In the genomic region with DNA sequence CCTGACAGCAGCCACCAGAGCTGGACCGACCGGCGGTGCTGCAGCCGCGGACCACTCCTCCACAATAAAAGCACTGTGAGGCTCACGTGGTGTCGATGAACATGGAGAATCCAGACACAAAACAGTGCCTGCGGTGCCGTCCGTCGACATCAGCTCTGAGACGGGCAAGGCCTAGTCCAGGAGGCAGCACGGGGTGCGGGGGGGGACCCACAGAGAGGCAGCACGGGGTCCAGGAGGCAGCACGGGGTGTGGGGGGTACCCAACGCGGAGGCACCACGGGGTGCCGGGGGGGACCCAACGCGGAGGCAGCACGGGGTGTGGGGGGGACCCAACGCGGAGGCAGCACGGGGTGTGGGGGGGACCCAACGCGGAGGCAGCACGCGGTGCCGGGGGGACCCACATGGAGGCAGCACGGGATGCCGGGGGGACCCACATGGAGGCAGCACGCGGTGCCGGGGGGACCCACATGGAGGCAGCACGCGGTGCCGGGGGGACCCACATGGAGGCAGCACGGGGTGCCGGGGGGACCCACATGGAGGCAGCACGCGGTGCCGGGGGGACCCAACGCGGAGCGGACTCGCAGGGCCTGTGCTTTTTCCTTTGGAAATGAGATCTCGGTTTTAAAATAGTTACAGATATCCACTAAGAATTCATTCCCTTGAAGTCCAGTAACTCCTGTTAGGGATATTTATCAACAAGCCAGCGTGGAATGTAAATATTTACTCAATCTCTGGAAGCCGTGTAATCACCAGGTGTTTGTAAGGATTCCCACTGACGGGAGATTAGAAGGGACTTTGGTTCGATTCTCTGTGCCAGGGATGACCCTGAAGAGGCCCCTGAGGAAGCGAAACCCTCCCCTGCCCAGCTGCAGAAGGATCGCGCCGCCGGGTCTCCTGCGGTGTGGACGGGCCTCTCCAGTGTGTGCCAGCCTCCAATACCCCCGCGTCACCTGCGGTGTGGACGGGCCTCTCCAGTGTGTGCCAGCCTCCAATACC, we compare ENCODE assay signal across 1 cellular context.
A peak's percentile ranks its signal among the peaks of the same experiment; 100 is the strongest.
TF ChIP-seq lines count a peak whose summit lies in the region.

No MANE protein-coding gene starts in this region.

TF ChIP-seq in HepG2, 621 proteins besides CTCF, POLR2A, EP300 and RAD21 (continued from another document):
- TF ChIP-seq, protein P1, sequence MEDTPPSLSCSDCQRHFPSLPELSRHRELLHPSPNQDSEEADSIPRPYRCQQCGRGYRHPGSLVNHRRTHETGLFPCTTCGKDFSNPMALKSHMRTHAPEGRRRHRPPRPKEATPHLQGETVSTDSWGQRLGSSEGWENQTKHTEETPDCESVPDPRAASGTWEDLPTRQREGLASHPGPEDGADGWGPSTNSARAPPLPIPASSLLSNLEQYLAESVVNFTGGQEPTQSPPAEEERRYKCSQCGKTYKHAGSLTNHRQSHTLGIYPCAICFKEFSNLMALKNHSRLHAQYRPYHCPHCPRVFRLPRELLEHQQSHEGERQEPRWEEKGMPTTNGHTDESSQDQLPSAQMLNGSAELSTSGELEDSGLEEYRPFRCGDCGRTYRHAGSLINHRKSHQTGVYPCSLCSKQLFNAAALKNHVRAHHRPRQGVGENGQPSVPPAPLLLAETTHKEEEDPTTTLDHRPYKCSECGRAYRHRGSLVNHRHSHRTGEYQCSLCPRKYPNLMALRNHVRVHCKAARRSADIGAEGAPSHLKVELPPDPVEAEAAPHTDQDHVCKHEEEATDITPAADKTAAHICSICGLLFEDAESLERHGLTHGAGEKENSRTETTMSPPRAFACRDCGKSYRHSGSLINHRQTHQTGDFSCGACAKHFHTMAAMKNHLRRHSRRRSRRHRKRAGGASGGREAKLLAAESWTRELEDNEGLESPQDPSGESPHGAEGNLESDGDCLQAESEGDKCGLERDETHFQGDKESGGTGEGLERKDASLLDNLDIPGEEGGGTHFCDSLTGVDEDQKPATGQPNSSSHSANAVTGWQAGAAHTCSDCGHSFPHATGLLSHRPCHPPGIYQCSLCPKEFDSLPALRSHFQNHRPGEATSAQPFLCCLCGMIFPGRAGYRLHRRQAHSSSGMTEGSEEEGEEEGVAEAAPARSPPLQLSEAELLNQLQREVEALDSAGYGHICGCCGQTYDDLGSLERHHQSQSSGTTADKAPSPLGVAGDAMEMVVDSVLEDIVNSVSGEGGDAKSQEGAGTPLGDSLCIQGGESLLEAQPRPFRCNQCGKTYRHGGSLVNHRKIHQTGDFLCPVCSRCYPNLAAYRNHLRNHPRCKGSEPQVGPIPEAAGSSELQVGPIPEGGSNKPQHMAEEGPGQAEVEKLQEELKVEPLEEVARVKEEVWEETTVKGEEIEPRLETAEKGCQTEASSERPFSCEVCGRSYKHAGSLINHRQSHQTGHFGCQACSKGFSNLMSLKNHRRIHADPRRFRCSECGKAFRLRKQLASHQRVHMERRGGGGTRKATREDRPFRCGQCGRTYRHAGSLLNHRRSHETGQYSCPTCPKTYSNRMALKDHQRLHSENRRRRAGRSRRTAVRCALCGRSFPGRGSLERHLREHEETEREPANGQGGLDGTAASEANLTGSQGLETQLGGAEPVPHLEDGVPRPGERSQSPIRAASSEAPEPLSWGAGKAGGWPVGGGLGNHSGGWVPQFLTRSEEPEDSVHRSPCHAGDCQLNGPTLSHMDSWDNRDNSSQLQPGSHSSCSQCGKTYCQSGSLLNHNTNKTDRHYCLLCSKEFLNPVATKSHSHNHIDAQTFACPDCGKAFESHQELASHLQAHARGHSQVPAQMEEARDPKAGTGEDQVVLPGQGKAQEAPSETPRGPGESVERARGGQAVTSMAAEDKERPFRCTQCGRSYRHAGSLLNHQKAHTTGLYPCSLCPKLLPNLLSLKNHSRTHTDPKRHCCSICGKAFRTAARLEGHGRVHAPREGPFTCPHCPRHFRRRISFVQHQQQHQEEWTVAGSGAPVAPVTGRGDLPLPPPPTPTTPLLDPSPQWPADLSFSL (CRISPR knock-in tag; IDR thresholded peaks at IDR 0.05): no peak
- TF ChIP-seq, protein P2, sequence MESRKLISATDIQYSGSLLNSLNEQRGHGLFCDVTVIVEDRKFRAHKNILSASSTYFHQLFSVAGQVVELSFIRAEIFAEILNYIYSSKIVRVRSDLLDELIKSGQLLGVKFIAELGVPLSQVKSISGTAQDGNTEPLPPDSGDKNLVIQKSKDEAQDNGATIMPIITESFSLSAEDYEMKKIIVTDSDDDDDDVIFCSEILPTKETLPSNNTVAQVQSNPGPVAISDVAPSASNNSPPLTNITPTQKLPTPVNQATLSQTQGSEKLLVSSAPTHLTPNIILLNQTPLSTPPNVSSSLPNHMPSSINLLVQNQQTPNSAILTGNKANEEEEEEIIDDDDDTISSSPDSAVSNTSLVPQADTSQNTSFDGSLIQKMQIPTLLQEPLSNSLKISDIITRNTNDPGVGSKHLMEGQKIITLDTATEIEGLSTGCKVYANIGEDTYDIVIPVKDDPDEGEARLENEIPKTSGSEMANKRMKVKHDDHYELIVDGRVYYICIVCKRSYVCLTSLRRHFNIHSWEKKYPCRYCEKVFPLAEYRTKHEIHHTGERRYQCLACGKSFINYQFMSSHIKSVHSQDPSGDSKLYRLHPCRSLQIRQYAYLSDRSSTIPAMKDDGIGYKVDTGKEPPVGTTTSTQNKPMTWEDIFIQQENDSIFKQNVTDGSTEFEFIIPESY (CRISPR knock-in tag; IDR thresholded peaks at IDR 0.05): peak; percentile 58; the same call in 1 of the 2 replicates
- TF ChIP-seq HNF4G (IDR thresholded peaks at IDR 0.05; ENCODE audit: borderline replicate concordance, low read depth, low read length): peak; percentile 15; the same call in 1 of the 2 replicates
- TF ChIP-seq HNF4G (CRISPR knock-in tag; IDR thresholded peaks at IDR 0.05; ENCODE audit: borderline replicate concordance, low read depth): no peak
- TF ChIP-seq ZFY (CRISPR knock-in tag; IDR thresholded peaks at IDR 0.05): peak; percentile 58
- 0 out of 2 replicates have a peak, but pooled peaks have one; percentile 11 for TF ChIP-seq FOXP1 (IDR thresholded peaks at IDR 0.05)
- peak; percentile 70; the same call in 1 of the 2 replicates for TF ChIP-seq FOXP1 (CRISPR knock-in tag; IDR thresholded peaks at IDR 0.05)
- TF ChIP-seq MED13 (CRISPR knock-in tag; IDR thresholded peaks at IDR 0.05): no peak
- no peak for TF ChIP-seq NFE2L1 (CRISPR knock-in tag; IDR thresholded peaks at IDR 0.05; ENCODE audit: borderline replicate concordance)
- TF ChIP-seq GATAD2A (CRISPR knock-in tag; IDR thresholded peaks at IDR 0.05): peak; percentile 67
- TF ChIP-seq SRSF9 (IDR thresholded peaks at IDR 0.05; ENCODE audit: borderline replicate concordance, insufficient read depth, low read depth, low read length, poor library complexity, severe bottlenecking): no peak
- 0 out of 2 replicates have a peak, but pooled peaks have one; percentile 30 for TF ChIP-seq THAP11 (CRISPR knock-in tag; IDR thresholded peaks at IDR 0.05)
- peak; percentile 70; the same call in 1 of the 2 replicates for TF ChIP-seq ZSCAN20 (CRISPR knock-in tag; IDR thresholded peaks at IDR 0.05; ENCODE audit: borderline replicate concordance)
